ENCODE assay signal across 8 cellular contexts in the genomic region with DNA sequence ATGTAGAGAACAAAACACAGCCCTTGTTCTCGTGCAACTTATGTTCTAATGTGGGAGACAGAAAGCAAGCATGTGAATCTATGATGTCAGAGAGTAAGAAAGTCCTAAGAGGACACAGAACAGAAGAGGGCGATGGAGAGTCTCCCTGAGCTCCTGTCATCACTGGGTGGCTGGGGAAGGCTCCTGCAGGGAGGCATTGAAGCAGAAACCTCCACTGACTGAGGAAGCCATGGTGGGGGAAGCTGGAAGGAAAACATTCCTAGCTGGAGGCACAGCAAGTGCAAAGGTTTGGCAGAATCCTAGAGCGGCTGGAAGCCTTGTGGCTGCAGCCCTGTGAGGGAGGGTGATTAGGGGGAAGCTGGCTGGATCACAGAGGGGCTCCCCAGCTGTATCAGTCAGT.
DNase-seq lines count a peak whose midpoint lies in the region; ATAC-seq and TF ChIP-seq lines count a peak whose summit lies in the region.

No MANE protein-coding gene starts in this region.

- H3K36me3 ChIP-seq in neural progenitor cell (no peaks in the 10 kb centered on the region), tibial artery (no peaks in the 10 kb centered on the region)

- H3K4me1 Mint-ChIP-seq in neural progenitor cell = peaks cover 12% of the 10 kb centered on the region

- no peak overlapping the region for H3K27ac Mint-ChIP-seq in neural progenitor cell

- no peak overlapping the region for H2AFZ ChIP-seq in neural progenitor cell (replicated peaks)

- DNase-seq in NCI-H748 (lab: John Stamatoyannopoulos, UW; ENCODE audit: unreplicated experiment) = peak; percentile 59
- DNase-seq in NCI-H748 treated with DMSO at 0.1 percent for 48 hours (lab: John Stamatoyannopoulos, UW) = no peak
- peak; percentile 47 for DNase-seq in NAMALWA (ENCODE audit: low spot score)
- peak; percentile 67 for DNase-seq in astrocyte of the hippocampus (ENCODE audit: low read depth, low spot score)
- DNase-seq in neural progenitor cell (ENCODE audit: low spot score) = peak; percentile 67
- no peak for DNase-seq in tibial artery
- no peak for DNase-seq in DMS79 (lab: John Stamatoyannopoulos, UW)

- H3K27me3 Mint-ChIP-seq in neural progenitor cell (ENCODE audit: insufficient read depth, low read depth) = peaks cover 4% of the 10 kb centered on the region

- no peak for ATAC-seq in HG03354 (IDR thresholded peaks at IDR 0.05; ENCODE audit: poor library complexity, severe bottlenecking, unreplicated experiment)

- no peak overlapping the region for H3K4me2 ChIP-seq in neural progenitor cell

- H3K27ac ChIP-seq in neural progenitor cell = no peak overlapping the region
- no peak overlapping the region for H3K27ac ChIP-seq in tibial artery

- no peak overlapping the region for H3K9ac ChIP-seq in neural progenitor cell

- no peaks in the 10 kb centered on the region for H3K36me3 Mint-ChIP-seq in neural progenitor cell

- H3K4me3 ChIP-seq in neural progenitor cell (no peak overlapping the region), tibial artery (no peak overlapping the region)

- no peaks in the 10 kb centered on the region for H4K20me1 ChIP-seq in neural progenitor cell (ENCODE audit: low read depth)

- no peaks in the 10 kb centered on the region for H3K9me3 ChIP-seq in neural progenitor cell (ENCODE audit: low read depth)
- no peaks in the 10 kb centered on the region for H3K9me3 ChIP-seq in tibial artery

- no peaks in the 10 kb centered on the region for H3K9me3 Mint-ChIP-seq in neural progenitor cell

- no peaks in the 10 kb centered on the region for H3F3A ChIP-seq in neural progenitor cell (ENCODE audit: low read depth)

- no peak overlapping the region for H3K4me3 Mint-ChIP-seq in neural progenitor cell

- H3K4me1 ChIP-seq in neural progenitor cell (no peaks in the 10 kb centered on the region), tibial artery (peaks cover 0 to 3% (median 0%) of the 10 kb centered on the region in 4 donors)

- H3K27me3 ChIP-seq in neural progenitor cell (no peaks in the 10 kb centered on the region), tibial artery (no peaks in the 10 kb centered on the region)

- TF ChIP-seq CTCF in neural progenitor cell (IDR thresholded peaks at IDR 0.05) (peak; percentile 48), tibial artery (IDR thresholded peaks at IDR 0.05) (no peak)

- H3K79me2 ChIP-seq in neural progenitor cell (ENCODE audit: low read depth) = no peaks in the 10 kb centered on the region

- intact Hi-C loops in tibial artery (cut with DNase I; ENCODE audit: low total_unique reads) = no loop called here

Comparison
In these comparisons a context has a peak if more than half of its experiments do, and no peak if none do; other contexts are left out.
1. DNase-seq: peak in NCI-H748 (single experiment), NAMALWA (single experiment), astrocyte of the hippocampus (single experiment) and neural progenitor cell (single experiment); none in NCI-H748 treated with DMSO at 0.1 percent for 48 hours (single experiment), tibial artery (0 of 2) and DMS79 (single experiment).